ENCODE assay signal across 20 cellular contexts in the genomic region with DNA sequence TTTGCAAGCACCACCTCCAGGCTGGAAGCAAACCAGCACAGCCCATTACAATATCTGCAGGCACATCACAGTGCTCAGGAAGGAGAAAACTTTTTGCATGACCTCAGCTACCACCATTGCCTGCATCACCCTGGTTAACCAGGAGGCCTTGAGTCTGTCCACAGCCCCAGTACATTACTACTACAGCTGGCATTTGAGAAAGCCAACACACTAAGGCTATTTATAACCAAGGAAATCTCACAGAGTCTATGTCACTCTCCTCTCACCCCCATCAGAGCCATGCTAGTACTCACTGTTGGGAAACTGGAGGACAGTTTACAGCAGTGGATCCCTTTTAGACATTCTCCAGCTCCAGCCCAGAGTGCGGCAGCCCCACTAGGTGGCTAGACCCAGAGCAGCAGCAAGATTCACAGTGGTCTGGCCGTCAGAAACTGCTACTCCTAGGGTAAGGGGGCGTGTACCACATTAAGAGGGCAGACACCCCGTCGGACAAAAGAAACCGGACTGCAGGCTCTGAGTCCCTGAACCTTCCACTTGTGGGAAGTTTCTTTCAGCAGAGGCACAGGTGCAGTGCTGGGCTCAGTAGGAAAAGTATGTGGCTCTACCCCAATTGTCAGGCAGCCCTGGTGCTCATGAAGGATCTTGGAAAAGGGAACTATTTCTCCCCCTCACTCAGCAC. TPM values are rescaled to one million over a fixed set of nuclear protein-coding genes. Genes with fewer than 3 reads are reported as not detected.
A peak's percentile ranks its signal among the peaks of the same experiment; 100 is the strongest.
DNase-seq lines count a peak whose midpoint lies in the region; ATAC-seq and TF ChIP-seq lines count a peak whose summit lies in the region.
"Had no signal": no experiment of that assay in that cellular context is flagged by ENCODE, and none has a peak within 500 bp of the region (broad histone marks: within the 10 kb centered on the region; RNA-seq: fewer than 3 reads in every experiment).

No MANE protein-coding gene starts in this region.

- no peak overlapping the region for H3K18ac ChIP-seq in H9 (ENCODE audit: insufficient read length, low read depth, low read length)

- H3K4ac ChIP-seq in H9 (ENCODE audit: low read depth, low read length): no peak overlapping the region

- H3K27me3 ChIP-seq in H9 (ENCODE audit: insufficient read depth, low read length) (no peaks in the 10 kb centered on the region; the same call in 1 of the 2 replicates), heart right ventricle (no peaks in the 10 kb centered on the region), Caco-2 (replicated peaks; ENCODE audit: control insufficient read depth, insufficient read depth, low read length) (no peaks in the 10 kb centered on the region)
- H3K27me3 ChIP-seq: gastrocnemius medialis, MG63, transverse colon had no signal

- no peak overlapping the region for H3K4me2 ChIP-seq in H9 (ENCODE audit: insufficient read depth, insufficient read length, low read length)

- H3K4me3 Mint-ChIP-seq in H9 (no peak overlapping the region), Caco-2 (ENCODE audit: unreplicated experiment) (no peak overlapping the region)
- no peak overlapping the region for H3K4me3 Mint-ChIP-seq in activated T-helper 1 cell treated with anti-CD3 and anti-CD28 coated beads, Interleukin-12 subunit alpha, Interleukin-12 subunit beta, Interleukin-2, Interleukin-4 antibody, amounts not matched to agents 30 ng/mL and 10 ng/mL and 1 ng/mL, durations not matched to agents 14 hours and 24 hours and 36 hours
- H3K4me3 Mint-ChIP-seq: activated B cell treated with CpG ODN at 0.5 μM for 24 hours; dendritic cell treated with granulocyte-macrophage colony-stimulating factor and Interleukin-4, amounts not matched to agents 40 ng/mL and 50 ng/mL, for 4 days had no signal

- H3K79me2 ChIP-seq in H9 (ENCODE audit: insufficient read depth, low read length): no peaks in the 10 kb centered on the region

- H3K9me3 ChIP-seq in H9 (ENCODE audit: control insufficient read depth, low read depth, low read length) (no peaks in the 10 kb centered on the region), heart right ventricle (peaks cover 0 to 4% (median 0%) of the 10 kb centered on the region in 11 donors), Caco-2 (no peaks in the 10 kb centered on the region)
- H3K9me3 ChIP-seq: gastrocnemius medialis, MG63, prostate gland, transverse colon had no signal

- H4K5ac ChIP-seq in H9 (ENCODE audit: insufficient read length, low read depth, low read length): no peak overlapping the region

- no peak overlapping the region for H2AFZ ChIP-seq in H9 (ENCODE audit: low read length)

- H3K9me3 Mint-ChIP-seq in H9 (peaks cover 0 to 3% of the 10 kb centered on the region in 2 experiments; a peak in 1 of 5 replicates), Caco-2 (ENCODE audit: unreplicated experiment) (no peaks in the 10 kb centered on the region)
- peaks cover 6% of the 10 kb centered on the region for H3K9me3 Mint-ChIP-seq in activated T-helper 1 cell treated with anti-CD3 and anti-CD28 coated beads, Interleukin-12 subunit alpha, Interleukin-12 subunit beta, Interleukin-2, Interleukin-4 antibody, amounts not matched to agents 30 ng/mL and 10 ng/mL and 1 ng/mL, durations not matched to agents 14 hours and 24 hours and 36 hours

- H2BK120ac ChIP-seq in H9 (ENCODE audit: low read depth, low read length, poor library complexity, severe bottlenecking): no peak overlapping the region

- no peak overlapping the region for H2BK15ac ChIP-seq in H9 (ENCODE audit: low read depth, low read length)

- H3K27me3 Mint-ChIP-seq in H9 (ENCODE audit: low read depth): no peaks in the 10 kb centered on the region
- H3K27me3 Mint-ChIP-seq in activated T-helper 1 cell treated with anti-CD3 and anti-CD28 coated beads, Interleukin-12 subunit alpha, Interleukin-12 subunit beta, Interleukin-2, Interleukin-4 antibody, amounts not matched to agents 30 ng/mL and 10 ng/mL and 1 ng/mL, durations not matched to agents 14 hours and 24 hours and 36 hours (ENCODE audit: insufficient read depth): no peaks in the 10 kb centered on the region
- H3K27me3 Mint-ChIP-seq in Caco-2 (ENCODE audit: insufficient read depth, unreplicated experiment): no peaks in the 10 kb centered on the region
- H3K27me3 Mint-ChIP-seq: activated B cell treated with CpG ODN at 0.5 μM for 24 hours; dendritic cell treated with granulocyte-macrophage colony-stimulating factor and Interleukin-4, amounts not matched to agents 40 ng/mL and 50 ng/mL, for 4 days had no signal

- H3K36me3 ChIP-seq in heart right ventricle (no peaks in the 10 kb centered on the region), Caco-2 (ENCODE audit: control insufficient read depth, insufficient read depth, low read length) (no peaks in the 10 kb centered on the region)
- H3K36me3 ChIP-seq: gastrocnemius medialis, MG63, prostate gland, transverse colon had no signal

- CTCF ChIA-PET in Caco-2 (lab: Charles Lee): no interaction called here

- H4K20me1 ChIP-seq in H9 (ENCODE audit: control insufficient read depth, insufficient read depth, insufficient read length): no peaks in the 10 kb centered on the region

- H3K4me1 Mint-ChIP-seq in H9: peaks cover 36 to 39% of the 10 kb centered on the region in 2 experiments
- peaks cover 53% of the 10 kb centered on the region for H3K4me1 Mint-ChIP-seq in activated T-helper 1 cell treated with anti-CD3 and anti-CD28 coated beads, Interleukin-12 subunit alpha, Interleukin-12 subunit beta, Interleukin-2, Interleukin-4 antibody, amounts not matched to agents 30 ng/mL and 10 ng/mL and 1 ng/mL, durations not matched to agents 14 hours and 24 hours and 36 hours (ENCODE audit: low read depth)
- H3K4me1 Mint-ChIP-seq in Caco-2 (ENCODE audit: low read depth, unreplicated experiment): no peaks in the 10 kb centered on the region

- no peak overlapping the region for H3K14ac ChIP-seq in H9 (ENCODE audit: insufficient read depth, low read length)

- BruUV-seq in Caco-2 (replicated peaks; lab: Mats Ljungman, UMichigan): no TSS peak

- H3K23me2 ChIP-seq in H9 (ENCODE audit: insufficient read length, low read depth, low read length, poor library complexity, severe bottlenecking): no peaks in the 10 kb centered on the region

- no peak overlapping the region for H2BK20ac ChIP-seq in H9 (ENCODE audit: low read depth, low read length, poor library complexity, severe bottlenecking)

- no peak overlapping the region for H3K56ac ChIP-seq in H9 (ENCODE audit: insufficient read length, low read depth, low read length)

- H3K4me1 ChIP-seq in H9 (ENCODE audit: insufficient read depth, low read length) (no peaks in the 10 kb centered on the region), heart right ventricle (peaks cover 0 to 19% (median 0%) of the 10 kb centered on the region in 9 donors), Caco-2 (no peaks in the 10 kb centered on the region)
- H3K4me1 ChIP-seq: gastrocnemius medialis, prostate gland, transverse colon had no signal

- H2AK5ac ChIP-seq in H9 (ENCODE audit: insufficient read length, low read length): no peak overlapping the region

- intact Hi-C loops in activated T-helper 1 cell treated with anti-CD3 and anti-CD28 coated beads, Interleukin-12 subunit alpha, Interleukin-12 subunit beta, Interleukin-2, Interleukin-4 antibody, amounts not matched to agents 30 ng/mL and 10 ng/mL and 1 ng/mL, durations not matched to agents 14 hours and 24 hours and 36 hours (cut with micrococcal nuclease): no loop called here
- intact Hi-C loops in heart right ventricle (cut with DNase I) (no loop called here), Caco-2 (cut with micrococcal nuclease; ENCODE audit: unreplicated experiment) (no loop called here)

- H3K23ac ChIP-seq in H9 (ENCODE audit: insufficient read length, low read depth, low read length): no peak overlapping the region

- WGBS in H9 (ENCODE audit: extremely low coverage, insufficient read length, low lambda C conversion rate): no CpG with 5 or more reads among the region's 6 CpGs
- WGBS in heart right ventricle, 2 donors: 57 to 66% methylated on average over 6 of the region's 6 CpGs

- H3K9ac ChIP-seq in H9 (ENCODE audit: extremely low read depth, insufficient read length, low read length): no peak overlapping the region

- no peak overlapping the region for H2BK12ac ChIP-seq in H9 (ENCODE audit: insufficient read length, low read depth, low read length)

- no peaks in the 10 kb centered on the region for H3K79me1 ChIP-seq in H9 (ENCODE audit: insufficient read depth, low read depth, low read length, poor library complexity, severe bottlenecking)

- TF ChIP-seq CTCF in H9 (conservative IDR thresholded peaks at IDR 0.05) (no peak), heart right ventricle (IDR thresholded peaks at IDR 0.05) (no peak), Caco-2 (IDR thresholded peaks at IDR 0.05; ENCODE audit: insufficient read depth in 1 of 2, low read depth in 1 of 2, low read length in 1 of 2, severe bottlenecking in 1 of 2, unreplicated experiment in 1 of 2) (no peak)

- H4K91ac ChIP-seq in H9 (ENCODE audit: insufficient read length, low read depth, low read length): no peak overlapping the region

- peak in 7 of 8 donors; percentile 58 to 96 (median 86) for ATAC-seq in heart right ventricle

- POLR2A ChIA-PET in Caco-2 (lab: Charles Lee): no interaction called here

- no peak overlapping the region for H2BK5ac ChIP-seq in H9 (ENCODE audit: insufficient read length, low read length)

- no peak overlapping the region for H3K27ac ChIP-seq in H9 (ENCODE audit: insufficient read length, low read depth, low read length)
- H3K27ac ChIP-seq in heart right ventricle: peak overlapping the region in 1 of 10 donors; percentile 21
- H3K27ac ChIP-seq: gastrocnemius medialis, prostate gland, transverse colon had no signal

- H3T11ph ChIP-seq in H9 (ENCODE audit: low read length): no peak overlapping the region

- H3K36me3 Mint-ChIP-seq in H9 (ENCODE audit: insufficient read depth in 1 of 3, low read depth in 3 of 3): peaks cover 0 to 12% (median 5%) of the 10 kb centered on the region in 3 experiments; a peak in 3 of 7 replicates
- H3K36me3 Mint-ChIP-seq in activated T-helper 1 cell treated with anti-CD3 and anti-CD28 coated beads, Interleukin-12 subunit alpha, Interleukin-12 subunit beta, Interleukin-2, Interleukin-4 antibody, amounts not matched to agents 30 ng/mL and 10 ng/mL and 1 ng/mL, durations not matched to agents 14 hours and 24 hours and 36 hours (ENCODE audit: low read depth): peaks cover 28% of the 10 kb centered on the region
- no peaks in the 10 kb centered on the region for H3K36me3 Mint-ChIP-seq in Caco-2 (ENCODE audit: insufficient read depth, unreplicated experiment)

- H4K8ac ChIP-seq in H9 (replicated peaks; ENCODE audit: insufficient read length, low read depth, low read length): no peak overlapping the region

- H3K27ac Mint-ChIP-seq in H9 (peak overlapping the region in 2 of 3 experiments; percentile 16 to 62; a peak in 3 of 7 replicates), Caco-2 (ENCODE audit: unreplicated experiment) (no peak overlapping the region)
- H3K27ac Mint-ChIP-seq in activated T-helper 1 cell treated with anti-CD3 and anti-CD28 coated beads, Interleukin-12 subunit alpha, Interleukin-12 subunit beta, Interleukin-2, Interleukin-4 antibody, amounts not matched to agents 30 ng/mL and 10 ng/mL and 1 ng/mL, durations not matched to agents 14 hours and 24 hours and 36 hours: peak overlapping the region; percentile 1
- H3K27ac Mint-ChIP-seq: activated B cell treated with CpG ODN at 0.5 μM for 24 hours; dendritic cell treated with granulocyte-macrophage colony-stimulating factor and Interleukin-4, amounts not matched to agents 40 ng/mL and 50 ng/mL, for 4 days had no signal

- DNase-seq in AG08395 (ENCODE audit: low spot score) (peak; percentile 60), H9 (no peak), heart right ventricle (peak in 1 of 2 donors; percentile 7), HuH-7.5 (ENCODE audit: low spot score) (no peak), Caco-2 (no peak), SHP77 treated with DMSO at 0.1 percent for 48 hours (lab: John Stamatoyannopoulos, UW) (no peak)
- no peak for DNase-seq in activated T-helper 1 cell treated with anti-CD3 and anti-CD28 coated beads, Interleukin-12 subunit alpha, Interleukin-12 subunit beta, Interleukin-2, Interleukin-4 antibody, amounts not matched to agents 30 ng/mL and 10 ng/mL and 1 ng/mL, durations not matched to agents 14 hours and 24 hours and 36 hours (ENCODE audit: low spot score)
- DNase-seq in stimulated activated naive CD4-positive, alpha-beta T cell (lab: John Stamatoyannopoulos, UW): no peak
- DNase-seq: activated B cell treated with CpG ODN at 0.5 μM for 24 hours; activated T-cell treated with anti-CD3 and anti-CD28 coated beads for 4 hours; gastrocnemius medialis; kidney; MG63; NK-92 treated with Interleukin-12 subunit alpha and Interleukin-12 subunit beta, amount 100 ng/mL, for 24 hours; stimulated activated CD4-positive, alpha-beta T cell treated with anti-CD3 and anti-CD28 coated beads, Interleukin-1b, Interleukin-23, amount 100 ng/mL, for 48 hours; transverse colon had no signal

- H3K4me3 ChIP-seq in heart right ventricle: peak overlapping the region in 1 of 10 donors; percentile 12
- no peak overlapping the region for H3K4me3 ChIP-seq in Caco-2 (ENCODE audit: low read depth, low read length)
- H3K4me3 ChIP-seq: gastrocnemius medialis, MG63, prostate gland, transverse colon had no signal

RNA-seq across cellular contexts. Expression of a gene that starts 14.7 kb away (rescaled TPM):
- total RNA-seq in H9 (2021): 15.6 and 16.3 TPM in 2 replicates
- total RNA-seq in activated T-helper 1 cell treated with anti-CD3 and anti-CD28 coated beads, Interleukin-12 subunit alpha, Interleukin-12 subunit beta, Interleukin-2, Interleukin-4 antibody, amounts not matched to agents 30 ng/mL and 10 ng/mL and 1 ng/mL, durations not matched to agents 14 hours and 24 hours and 36 hours: 18.2 and 22.0 TPM in 2 replicates
- total RNA-seq in heart right ventricle: 1 to 10 TPM; 2.1 to 4.9 (median 3.8) TPM
- polyA plus RNA-seq in heart right ventricle: 1 to 10 TPM in 1 of 2 donors, under 1 TPM in 1; 0.93 to 2.2 TPM
- 16.7 and 22.6 TPM in 2 replicates for total RNA-seq in Caco-2 (2022)

RNA-seq across cellular contexts. Expression of a gene that starts 28.6 kb away (rescaled TPM):
- total RNA-seq in H9 (2021): not detected in 2 replicates
- 0.16 and 0.47 TPM in 2 replicates for total RNA-seq in activated T-helper 1 cell treated with anti-CD3 and anti-CD28 coated beads, Interleukin-12 subunit alpha, Interleukin-12 subunit beta, Interleukin-2, Interleukin-4 antibody, amounts not matched to agents 30 ng/mL and 10 ng/mL and 1 ng/mL, durations not matched to agents 14 hours and 24 hours and 36 hours
- not detected for total RNA-seq in heart right ventricle
- polyA plus RNA-seq in heart right ventricle: under 1 TPM in 1 of 2 donors, not detected in 1; 0.04 TPM
- total RNA-seq in Caco-2 (2022): not detected in 2 replicates
- total RNA-seq: activated B cell treated with CpG ODN at 0.5 μM for 24 hours, Daoy, gastrocnemius medialis, H4 had no signal
